Comparison of ENCODE assay signal across 15 cellular contexts in genomic region chr12:64468966-64469365, GRCh38. TPM values are rescaled to one million over a fixed set of nuclear protein-coding genes. Genes with fewer than 3 reads are reported as not detected.
A peak's percentile ranks its signal among the peaks of the same experiment; 100 is the strongest.
DNase-seq lines count a peak whose midpoint lies in the region; ATAC-seq and TF ChIP-seq lines count a peak whose summit lies in the region.
"Had no signal": no experiment of that assay in that cellular context is flagged by ENCODE, and none has a peak within 500 bp of the region (broad histone marks: within the 10 kb centered on the region; RNA-seq: fewer than 3 reads in every experiment).

No MANE protein-coding gene starts in this region.

- H2BK20ac ChIP-seq in H9 (ENCODE audit: low read depth, low read length, poor library complexity, severe bottlenecking), result no peak overlapping the region

- no peak overlapping the region for H2AK5ac ChIP-seq in H9 (ENCODE audit: insufficient read length, low read length)

- no peak overlapping the region for H2BK12ac ChIP-seq in H9 (ENCODE audit: insufficient read length, low read depth, low read length)

- no peak overlapping the region for H3K4ac ChIP-seq in H9 (ENCODE audit: low read depth, low read length)

- H3K36me3 ChIP-seq in CD4-positive, alpha-beta memory T cell (ENCODE audit: insufficient read depth, low read length), result peaks cover 36% of the 10 kb centered on the region
- H3K36me3 ChIP-seq in psoas muscle (ENCODE audit: insufficient read depth in 1 of 2, low read depth in 1 of 2), result peaks cover 12 to 83% of the 10 kb centered on the region in 2 donors
- peaks cover 31% of the 10 kb centered on the region for H3K36me3 ChIP-seq in effector memory CD4-positive, alpha-beta T cell (ENCODE audit: control insufficient read depth, insufficient read depth, low read length)

- POLR2A ChIA-PET in CD4-positive, alpha-beta memory T cell (lab: Charles Lee; ENCODE audit: partially characterized antibody), result interaction anchor here (0.5 kb wide), 1 partner anchor 133 kb away, joined by 3 read pairs; no protein-coding TSS in a partner anchor

- H3K9me3 ChIP-seq in CD4-positive, alpha-beta memory T cell (ENCODE audit: control insufficient read depth in 1 of 2, low read length in 2 of 2), result no peaks in the 10 kb centered on the region
- no peaks in the 10 kb centered on the region for H3K9me3 ChIP-seq in H9 (ENCODE audit: control insufficient read depth, low read depth, low read length)
- H3K9me3 ChIP-seq in psoas muscle, result no peaks in the 10 kb centered on the region
- H3K9me3 ChIP-seq in effector memory CD4-positive, alpha-beta T cell (ENCODE audit: control insufficient read depth, low read length), result no peaks in the 10 kb centered on the region

- no peak overlapping the region for H3K56ac ChIP-seq in H9 (ENCODE audit: insufficient read length, low read depth, low read length)

- no CpG with 5 or more reads among the region's 5 CpGs for WGBS in H9 (ENCODE audit: extremely low coverage, insufficient read length, low lambda C conversion rate)
- 36 to 60% (median 40%) methylated on average over 5 of the region's 5 CpGs for WGBS in psoas muscle, 3 donors

- H3K36me3 Mint-ChIP-seq in CD4-positive, alpha-beta memory T cell, result peaks cover 54 to 78% of the 10 kb centered on the region in 2 donors
- H3K36me3 Mint-ChIP-seq in H9 (ENCODE audit: insufficient read depth in 1 of 3, low read depth in 3 of 3), result peaks cover 20 to 68% (median 62%) of the 10 kb centered on the region in 3 experiments; a peak in 6 of 7 replicates
- H3K36me3 Mint-ChIP-seq in central memory CD8-positive, alpha-beta T cell (ENCODE audit: insufficient read depth), result peaks cover 41% of the 10 kb centered on the region
- H3K36me3 Mint-ChIP-seq in activated T-helper 17 cell treated with anti-CD3 and anti-CD28 coated beads, Interleukin-2, amount 50 U/mL, for 72 hours (ENCODE audit: low read depth), result peaks cover 96% of the 10 kb centered on the region

- H4K20me1 ChIP-seq in H9 (ENCODE audit: control insufficient read depth, insufficient read depth, insufficient read length), result no peaks in the 10 kb centered on the region

- no peak overlapping the region for H2BK5ac ChIP-seq in H9 (ENCODE audit: insufficient read length, low read length)

- no peak overlapping the region for H3K18ac ChIP-seq in H9 (ENCODE audit: insufficient read length, low read depth, low read length)

- no peak overlapping the region for H2AFZ ChIP-seq in H9 (ENCODE audit: low read length)

- no peak overlapping the region for H3K23ac ChIP-seq in H9 (ENCODE audit: insufficient read length, low read depth, low read length)

- H3K4me2 ChIP-seq in H9 (ENCODE audit: insufficient read depth, insufficient read length, low read length), result no peak overlapping the region

- no peak for DNase-seq in CD4-positive, alpha-beta memory T cell
- DNase-seq in H9 (no peak), psoas muscle (no peak)
- DNase-seq in central memory CD8-positive, alpha-beta T cell (ENCODE audit: low spot score in 2 of 2), result no peak
- no peak for DNase-seq in effector memory CD4-positive, alpha-beta T cell
- DNase-seq: IMR-90, NCI-H1417, NCI-H187, NCI-H2107, NCI-H510A, NCI-H774, Right ventricle myocardium superior had no signal

- H3K27ac Mint-ChIP-seq in CD4-positive, alpha-beta memory T cell, result peak overlapping the region in 4 of 7 donors; percentile 17 to 43 (median 31)
- peak overlapping the region in 2 of 3 experiments; percentile 14 to 59; a peak in 4 of 7 replicates for H3K27ac Mint-ChIP-seq in H9
- peak overlapping the region; percentile 63 for H3K27ac Mint-ChIP-seq in central memory CD8-positive, alpha-beta T cell (ENCODE audit: low read depth)
- no peak overlapping the region for H3K27ac Mint-ChIP-seq in activated T-helper 17 cell treated with anti-CD3 and anti-CD28 coated beads, Interleukin-2, amount 50 U/mL, for 72 hours

- H3K9ac ChIP-seq in H9 (ENCODE audit: extremely low read depth, insufficient read length, low read length), result no peak overlapping the region

- H3K27me3 Mint-ChIP-seq in CD4-positive, alpha-beta memory T cell, result no peaks in the 10 kb centered on the region
- no peaks in the 10 kb centered on the region for H3K27me3 Mint-ChIP-seq in H9 (ENCODE audit: low read depth)
- no peaks in the 10 kb centered on the region for H3K27me3 Mint-ChIP-seq in central memory CD8-positive, alpha-beta T cell
- no peaks in the 10 kb centered on the region for H3K27me3 Mint-ChIP-seq in activated T-helper 17 cell treated with anti-CD3 and anti-CD28 coated beads, Interleukin-2, amount 50 U/mL, for 72 hours

- H3K14ac ChIP-seq in H9 (ENCODE audit: insufficient read depth, low read length), result no peak overlapping the region

- intact Hi-C loops in CD4-positive, alpha-beta memory T cell (cut with micrococcal nuclease), result no loop called here
- intact Hi-C loops in psoas muscle (cut with DNase I), result loop anchor here in 1 of 2 donors (2.0 kb wide), 1 partner anchor 16 kb away; the partner anchor contains the start of gene TBK1

- no peak overlapping the region for H2BK120ac ChIP-seq in H9 (ENCODE audit: low read depth, low read length, poor library complexity, severe bottlenecking)

- no peaks in the 10 kb centered on the region for H3K4me1 ChIP-seq in CD4-positive, alpha-beta memory T cell (ENCODE audit: insufficient read depth, low read length)
- H3K4me1 ChIP-seq in H9 (ENCODE audit: insufficient read depth, low read length), result no peaks in the 10 kb centered on the region
- peaks cover 23% of the 10 kb centered on the region for H3K4me1 ChIP-seq in psoas muscle
- no peaks in the 10 kb centered on the region for H3K4me1 ChIP-seq in effector memory CD4-positive, alpha-beta T cell (ENCODE audit: control insufficient read depth, insufficient read depth, low read length, poor library complexity, severe bottlenecking)

- no peak overlapping the region for H3K27ac ChIP-seq in CD4-positive, alpha-beta memory T cell (ENCODE audit: low read depth, low read length)
- H3K27ac ChIP-seq in H9 (ENCODE audit: insufficient read length, low read depth, low read length), result no peak overlapping the region
- peak overlapping the region; percentile 79 for H3K27ac ChIP-seq in psoas muscle
- H3K27ac ChIP-seq in effector memory CD4-positive, alpha-beta T cell (ENCODE audit: insufficient read depth, low read length, poor library complexity, severe bottlenecking), result no peak overlapping the region
- H3K27ac ChIP-seq: SK-N-MC had no signal

- H3K4me3 Mint-ChIP-seq in CD4-positive, alpha-beta memory T cell, result no peak overlapping the region
- no peak overlapping the region for H3K4me3 Mint-ChIP-seq in H9
- no peak overlapping the region for H3K4me3 Mint-ChIP-seq in central memory CD8-positive, alpha-beta T cell
- H3K4me3 Mint-ChIP-seq in activated T-helper 17 cell treated with anti-CD3 and anti-CD28 coated beads, Interleukin-2, amount 50 U/mL, for 72 hours, result no peak overlapping the region

- H3K27me3 ChIP-seq in CD4-positive, alpha-beta memory T cell (ENCODE audit: insufficient read depth, low read length), result no peaks in the 10 kb centered on the region
- H3K27me3 ChIP-seq in H9 (ENCODE audit: insufficient read depth, low read length) (no peaks in the 10 kb centered on the region), psoas muscle (ENCODE audit: insufficient read depth in 3 of 3, low read length in 2 of 3) (no peaks in the 10 kb centered on the region)
- H3K27me3 ChIP-seq in effector memory CD4-positive, alpha-beta T cell (replicated peaks; ENCODE audit: control insufficient read depth, insufficient read depth, low read length, poor library complexity, severe bottlenecking), result no peaks in the 10 kb centered on the region

- no peak overlapping the region for H4K91ac ChIP-seq in H9 (ENCODE audit: insufficient read length, low read depth, low read length)

- no peaks in the 10 kb centered on the region for H3K79me1 ChIP-seq in H9 (ENCODE audit: insufficient read depth, low read depth, low read length, poor library complexity, severe bottlenecking)

- H2BK15ac ChIP-seq in H9 (ENCODE audit: low read depth, low read length), result no peak overlapping the region

- no peaks in the 10 kb centered on the region for H3K9me3 Mint-ChIP-seq in CD4-positive, alpha-beta memory T cell
- no peaks in the 10 kb centered on the region for H3K9me3 Mint-ChIP-seq in H9
- H3K9me3 Mint-ChIP-seq in central memory CD8-positive, alpha-beta T cell, result no peaks in the 10 kb centered on the region
- H3K9me3 Mint-ChIP-seq in activated T-helper 17 cell treated with anti-CD3 and anti-CD28 coated beads, Interleukin-2, amount 50 U/mL, for 72 hours, result no peaks in the 10 kb centered on the region

- CTCF ChIA-PET in CD4-positive, alpha-beta memory T cell (lab: Charles Lee; ENCODE audit: partially characterized antibody), result no interaction called here

- TF ChIP-seq CTCF in H9 (conservative IDR thresholded peaks at IDR 0.05), result no peak
- no peak for TF ChIP-seq CTCF in psoas muscle (IDR thresholded peaks at IDR 0.05)

- no peak overlapping the region for H4K5ac ChIP-seq in H9 (ENCODE audit: insufficient read length, low read depth, low read length)

- no peaks in the 10 kb centered on the region for H3K79me2 ChIP-seq in H9 (ENCODE audit: insufficient read depth, low read length)

- H3K4me3 ChIP-seq in CD4-positive, alpha-beta memory T cell (ENCODE audit: low read length in 2 of 2), result no peak overlapping the region
- no peak overlapping the region for H3K4me3 ChIP-seq in psoas muscle
- H3K4me3 ChIP-seq in effector memory CD4-positive, alpha-beta T cell (ENCODE audit: insufficient read depth, low read depth, low read length, poor library complexity, severe bottlenecking), result no peak overlapping the region
- H3K4me3 ChIP-seq: SK-N-MC had no signal

- no peak overlapping the region for H4K8ac ChIP-seq in H9 (replicated peaks; ENCODE audit: insufficient read length, low read depth, low read length)

- no peak for ATAC-seq in central memory CD8-positive, alpha-beta T cell (replicated peaks; ENCODE audit: extremely low read depth, poor library complexity, severe bottlenecking)
- ATAC-seq in psoas muscle (peak; percentile 34 to 54 (median 44)), GM19035 (IDR thresholded peaks at IDR 0.05; ENCODE audit: unreplicated experiment) (no peak)
- no peak for ATAC-seq in activated T-helper 17 cell treated with anti-CD3 and anti-CD28 coated beads, Interleukin-2, amount 50 U/mL, for 72 hours (replicated peaks)

- H3K23me2 ChIP-seq in H9 (ENCODE audit: insufficient read length, low read depth, low read length, poor library complexity, severe bottlenecking), result no peaks in the 10 kb centered on the region

- peaks cover 4 to 11% (median 4%) of the 10 kb centered on the region in 4 donors for H3K4me1 Mint-ChIP-seq in CD4-positive, alpha-beta memory T cell
- H3K4me1 Mint-ChIP-seq in H9, result no peaks in the 10 kb centered on the region
- peaks cover 14% of the 10 kb centered on the region for H3K4me1 Mint-ChIP-seq in central memory CD8-positive, alpha-beta T cell
- no peaks in the 10 kb centered on the region for H3K4me1 Mint-ChIP-seq in activated T-helper 17 cell treated with anti-CD3 and anti-CD28 coated beads, Interleukin-2, amount 50 U/mL, for 72 hours

- H3T11ph ChIP-seq in H9 (ENCODE audit: low read length), result no peak overlapping the region

RNA-seq across cellular contexts. Expression of gene TBK1, which starts 17.0 kb away (rescaled TPM):
- 10 to 100 TPM; 23.8 to 25.0 TPM for total RNA-seq in CD4-positive, alpha-beta memory T cell
- 10 to 100 TPM; 22.4 to 24.1 TPM for polyA plus RNA-seq in CD4-positive, alpha-beta memory T cell
- 21.4 and 23.6 TPM in 2 replicates for total RNA-seq in H9 (2021)
- 10 to 100 TPM; 11.6 to 20.6 (median 19.7) TPM for total RNA-seq in psoas muscle
- polyA plus RNA-seq in psoas muscle, result 10 to 100 TPM; 17.0 to 39.8 (median 20.3) TPM
- total RNA-seq in activated T-helper 17 cell treated with anti-CD3 and anti-CD28 coated beads, Interleukin-2, amount 50 U/mL, for 72 hours, result 10 to 100 TPM; 36.7 to 37.1 TPM

Comparison
In these comparisons a context has a peak if more than half of its experiments do, and no peak if none do; other contexts are left out.
1. ATAC-seq: peak in psoas muscle (4 of 4); none in central memory CD8-positive, alpha-beta T cell (single experiment), activated T-helper 17 cell treated with anti-CD3 and anti-CD28 coated beads, Interleukin-2, amount 50 U/mL, for 72 hours (single experiment) and GM19035 (single experiment).